ENCODE assay signal across 9 cellular contexts in genomic region chr13:38415233-38415632, GRCh38.
DNase-seq lines count a peak whose midpoint lies in the region; ATAC-seq and TF ChIP-seq lines count a peak whose summit lies in the region.
"Had no signal": no experiment of that assay in that cellular context is flagged by ENCODE, and none has a peak within 500 bp of the region (broad histone marks: within the 10 kb centered on the region; RNA-seq: fewer than 3 reads in every experiment).

No MANE protein-coding gene starts in this region.

- peaks cover 0 to 14% (median 0%) of the 10 kb centered on the region in 12 donors for H3K4me1 ChIP-seq in heart left ventricle

- H3K9me3 ChIP-seq in heart left ventricle = peaks cover 0 to 15% (median 0%) of the 10 kb centered on the region in 12 donors

- TF ChIP-seq POLR2A in heart left ventricle (IDR thresholded peaks at IDR 0.05) = no peak

- TF ChIP-seq CTCF in GM13976 (IDR thresholded peaks at IDR 0.05; ENCODE audit: borderline replicate concordance, control extremely low read depth, extremely low read depth, insufficient read depth, missing control alignments) = no peak
- TF ChIP-seq CTCF in heart left ventricle (IDR thresholded peaks at IDR 0.05) = no peak

- DNase-seq in GM13976 (ENCODE audit: low spot score) = peak; percentile 67
- DNase-seq in heart left ventricle = peak in 4 of 5 donors; percentile 6 to 51 (median 30)
- no peak for DNase-seq in ureter (ENCODE audit: low spot score)
- DNase-seq in NCI-H526 treated with DMSO at 0.1 percent for 48 hours (lab: John Stamatoyannopoulos, UW) = no peak
- no peak for DNase-seq in NCI-H1417 (lab: John Stamatoyannopoulos, UW)
- DNase-seq in NCI-H1436 (lab: John Stamatoyannopoulos, UW) = no peak

- WGBS in heart left ventricle, 4 donors = 7 to 16% (median 10%) methylated on average over 5 of the region's 5 CpGs

- ATAC-seq in GM21367 (IDR thresholded peaks at IDR 0.05; ENCODE audit: unreplicated experiment) = peak; percentile 99
- peak; percentile 97 for ATAC-seq in HG03439 (IDR thresholded peaks at IDR 0.05; ENCODE audit: unreplicated experiment)
- peak; percentile 93 to 99 (median 97) for ATAC-seq in heart left ventricle
- ATAC-seq: HCT116 had no signal

- no peaks in the 10 kb centered on the region for H3K36me3 ChIP-seq in heart left ventricle

- in situ Hi-C loops in GM13976 (cut with MboI; ENCODE audit: low sequenced_read_pairs, unreplicated experiment) = no loop called here

- no peaks in the 10 kb centered on the region for H3K27me3 ChIP-seq in heart left ventricle

- H3K4me3 ChIP-seq in heart left ventricle = peak overlapping the region in 6 of 12 donors; percentile 7 to 37 (median 23)

- peak overlapping the region in 9 of 12 donors; percentile 7 to 81 (median 50) for H3K27ac ChIP-seq in heart left ventricle

- intact Hi-C loops in heart left ventricle (cut with DNase I) = loop anchor here in 1 of 10 donors (10.0 kb wide), 1 partner anchor 70 kb away; the partner anchor contains the start of gene UFM1

Comparison
In these comparisons a context has a peak if more than half of its experiments do, and no peak if none do; other contexts are left out.
1. DNase-seq: peak in GM13976 (single experiment) and heart left ventricle (4 of 5); none in ureter (single experiment), NCI-H526 treated with DMSO at 0.1 percent for 48 hours (single experiment), NCI-H1417 (0 of 3) and NCI-H1436 (single experiment).
2. Peak in every context shown above with its lines, with median percentiles within 50 percentile points of each other: ATAC-seq.